In genomic region chr3:118666-119065, GRCh38 we compare ENCODE assay signal across 4 cellular contexts.
"Had no signal": no experiment of that assay in that cellular context is flagged by ENCODE, and none has a peak within 500 bp of the region (broad histone marks: within the 10 kb centered on the region; RNA-seq: fewer than 3 reads in every experiment).

No MANE protein-coding gene starts in this region.

- H3K27ac Mint-ChIP-seq: GM23338, H9 had no signal

- ATAC-seq: GM23338 had no signal

- DNase-seq: H9, HCEC 1CT, IMR-90 had no signal

- H3K4me3 ChIP-seq: GM23338 had no signal

- H3K4me1 Mint-ChIP-seq: GM23338 had no signal

- H3K4me3 Mint-ChIP-seq: GM23338, H9 had no signal

- H3K9me3 Mint-ChIP-seq: H9 had no signal
